ENCODE assay signal across 1 cellular context in genomic region chr18:58438161-58438983, GRCh38.
TF ChIP-seq lines count a peak whose summit lies in the region.

No MANE protein-coding gene starts in this region.

TF ChIP-seq in GM23338, 12 proteins besides CTCF, POLR2A, EP300 and RAD21 (continued from another document):
- TF ChIP-seq, protein P1, sequence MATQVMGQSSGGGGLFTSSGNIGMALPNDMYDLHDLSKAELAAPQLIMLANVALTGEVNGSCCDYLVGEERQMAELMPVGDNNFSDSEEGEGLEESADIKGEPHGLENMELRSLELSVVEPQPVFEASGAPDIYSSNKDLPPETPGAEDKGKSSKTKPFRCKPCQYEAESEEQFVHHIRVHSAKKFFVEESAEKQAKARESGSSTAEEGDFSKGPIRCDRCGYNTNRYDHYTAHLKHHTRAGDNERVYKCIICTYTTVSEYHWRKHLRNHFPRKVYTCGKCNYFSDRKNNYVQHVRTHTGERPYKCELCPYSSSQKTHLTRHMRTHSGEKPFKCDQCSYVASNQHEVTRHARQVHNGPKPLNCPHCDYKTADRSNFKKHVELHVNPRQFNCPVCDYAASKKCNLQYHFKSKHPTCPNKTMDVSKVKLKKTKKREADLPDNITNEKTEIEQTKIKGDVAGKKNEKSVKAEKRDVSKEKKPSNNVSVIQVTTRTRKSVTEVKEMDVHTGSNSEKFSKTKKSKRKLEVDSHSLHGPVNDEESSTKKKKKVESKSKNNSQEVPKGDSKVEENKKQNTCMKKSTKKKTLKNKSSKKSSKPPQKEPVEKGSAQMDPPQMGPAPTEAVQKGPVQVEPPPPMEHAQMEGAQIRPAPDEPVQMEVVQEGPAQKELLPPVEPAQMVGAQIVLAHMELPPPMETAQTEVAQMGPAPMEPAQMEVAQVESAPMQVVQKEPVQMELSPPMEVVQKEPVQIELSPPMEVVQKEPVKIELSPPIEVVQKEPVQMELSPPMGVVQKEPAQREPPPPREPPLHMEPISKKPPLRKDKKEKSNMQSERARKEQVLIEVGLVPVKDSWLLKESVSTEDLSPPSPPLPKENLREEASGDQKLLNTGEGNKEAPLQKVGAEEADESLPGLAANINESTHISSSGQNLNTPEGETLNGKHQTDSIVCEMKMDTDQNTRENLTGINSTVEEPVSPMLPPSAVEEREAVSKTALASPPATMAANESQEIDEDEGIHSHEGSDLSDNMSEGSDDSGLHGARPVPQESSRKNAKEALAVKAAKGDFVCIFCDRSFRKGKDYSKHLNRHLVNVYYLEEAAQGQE (IDR thresholded peaks at IDR 0.05; ENCODE audit: unreplicated experiment), result no peak
- TF ChIP-seq POLR2AphosphoS5 (IDR thresholded peaks at IDR 0.05; ENCODE audit: low read depth) (no peak), CREB1 (CRISPR knock-in tag; IDR thresholded peaks at IDR 0.05; ENCODE audit: low read depth) (no peak), ZNF114 (CRISPR knock-in tag; IDR thresholded peaks at IDR 0.05) (no peak), EZH2 (IDR thresholded peaks at IDR 0.05; ENCODE audit: low read depth, unreplicated experiment) (no peak), JUNB (IDR thresholded peaks at IDR 0.05; ENCODE audit: unreplicated experiment) (no peak)
- TF ChIP-seq, protein P2, sequence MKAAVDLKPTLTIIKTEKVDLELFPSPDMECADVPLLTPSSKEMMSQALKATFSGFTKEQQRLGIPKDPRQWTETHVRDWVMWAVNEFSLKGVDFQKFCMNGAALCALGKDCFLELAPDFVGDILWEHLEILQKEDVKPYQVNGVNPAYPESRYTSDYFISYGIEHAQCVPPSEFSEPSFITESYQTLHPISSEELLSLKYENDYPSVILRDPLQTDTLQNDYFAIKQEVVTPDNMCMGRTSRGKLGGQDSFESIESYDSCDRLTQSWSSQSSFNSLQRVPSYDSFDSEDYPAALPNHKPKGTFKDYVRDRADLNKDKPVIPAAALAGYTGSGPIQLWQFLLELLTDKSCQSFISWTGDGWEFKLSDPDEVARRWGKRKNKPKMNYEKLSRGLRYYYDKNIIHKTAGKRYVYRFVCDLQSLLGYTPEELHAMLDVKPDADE (IDR thresholded peaks at IDR 0.05), result no peak
